12 cellular contexts compared by ENCODE assay signal in genomic region chr2:178301595-178302324, GRCh38.
"Had no signal": no experiment of that assay in that cellular context is flagged by ENCODE, and none has a peak within 500 bp of the region (broad histone marks: within the 10 kb centered on the region; RNA-seq: fewer than 3 reads in every experiment).

No MANE protein-coding gene starts in this region.

- DNase-seq: activated CD4-positive, alpha-beta T cell treated with anti-CD3 and anti-CD28 coated beads for 36 hours; activated naive CD4-positive, alpha-beta T cell treated with anti-CD3 and anti-CD28 coated beads, Interleukin-2, amount 10 ng/mL, durations not matched to agents 7 days and 5 days; activated T-cell treated with anti-CD3 and anti-CD28 coated beads for 4 hours; foreskin melanocyte; head of caudate nucleus; left ventricle myocardium inferior; ovary; retina; stimulated activated CD4-positive, alpha-beta T cell treated with anti-CD3 and anti-CD28 coated beads, Interleukin-4, amount 100 ng/mL, for 1 hour; T1000 had no signal

- H3K27ac ChIP-seq: cardiac muscle cell, left ventricle myocardium inferior, ovary had no signal

- H3K9me3 ChIP-seq: left ventricle myocardium inferior, ovary had no signal

- H3K36me3 ChIP-seq: cardiac muscle cell, left ventricle myocardium inferior, ovary had no signal

- ATAC-seq: activated CD4-positive, alpha-beta T cell treated with anti-CD3 and anti-CD28 coated beads for 36 hours; activated T-helper 17 cell treated with anti-CD3 and anti-CD28 coated beads, Interleukin-2, amount 50 U/mL, for 72 hours had no signal

- H3K27me3 ChIP-seq: cardiac muscle cell, ovary had no signal

- H3K4me3 ChIP-seq: cardiac muscle cell, left ventricle myocardium inferior, ovary had no signal
